ENCODE assay signal across 1 cellular context in the genomic region with DNA sequence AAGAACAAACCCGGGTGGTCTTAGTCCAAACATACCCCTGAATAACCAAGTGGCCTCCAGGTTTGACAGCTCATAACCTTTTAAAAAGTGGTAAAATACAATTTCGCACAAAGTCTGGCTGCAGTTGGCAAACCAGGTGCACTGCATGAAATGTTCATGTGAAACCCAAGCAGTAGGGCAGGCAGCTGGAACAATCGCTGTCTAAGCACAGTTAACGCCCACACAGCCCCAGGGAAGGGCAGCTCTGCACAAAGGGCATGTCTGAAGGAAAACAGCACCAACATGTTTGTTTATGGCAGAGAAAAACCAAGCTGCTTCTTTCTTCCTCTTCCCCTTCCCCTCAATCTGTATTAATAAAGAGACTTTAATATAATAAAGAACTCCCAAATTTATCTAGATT.
TF ChIP-seq lines count a peak whose summit lies in the region.

No MANE protein-coding gene starts in this region.

TF ChIP-seq in HepG2, 621 proteins besides CTCF, POLR2A, EP300 and RAD21 (continued from another document):
- TF ChIP-seq, protein P1, sequence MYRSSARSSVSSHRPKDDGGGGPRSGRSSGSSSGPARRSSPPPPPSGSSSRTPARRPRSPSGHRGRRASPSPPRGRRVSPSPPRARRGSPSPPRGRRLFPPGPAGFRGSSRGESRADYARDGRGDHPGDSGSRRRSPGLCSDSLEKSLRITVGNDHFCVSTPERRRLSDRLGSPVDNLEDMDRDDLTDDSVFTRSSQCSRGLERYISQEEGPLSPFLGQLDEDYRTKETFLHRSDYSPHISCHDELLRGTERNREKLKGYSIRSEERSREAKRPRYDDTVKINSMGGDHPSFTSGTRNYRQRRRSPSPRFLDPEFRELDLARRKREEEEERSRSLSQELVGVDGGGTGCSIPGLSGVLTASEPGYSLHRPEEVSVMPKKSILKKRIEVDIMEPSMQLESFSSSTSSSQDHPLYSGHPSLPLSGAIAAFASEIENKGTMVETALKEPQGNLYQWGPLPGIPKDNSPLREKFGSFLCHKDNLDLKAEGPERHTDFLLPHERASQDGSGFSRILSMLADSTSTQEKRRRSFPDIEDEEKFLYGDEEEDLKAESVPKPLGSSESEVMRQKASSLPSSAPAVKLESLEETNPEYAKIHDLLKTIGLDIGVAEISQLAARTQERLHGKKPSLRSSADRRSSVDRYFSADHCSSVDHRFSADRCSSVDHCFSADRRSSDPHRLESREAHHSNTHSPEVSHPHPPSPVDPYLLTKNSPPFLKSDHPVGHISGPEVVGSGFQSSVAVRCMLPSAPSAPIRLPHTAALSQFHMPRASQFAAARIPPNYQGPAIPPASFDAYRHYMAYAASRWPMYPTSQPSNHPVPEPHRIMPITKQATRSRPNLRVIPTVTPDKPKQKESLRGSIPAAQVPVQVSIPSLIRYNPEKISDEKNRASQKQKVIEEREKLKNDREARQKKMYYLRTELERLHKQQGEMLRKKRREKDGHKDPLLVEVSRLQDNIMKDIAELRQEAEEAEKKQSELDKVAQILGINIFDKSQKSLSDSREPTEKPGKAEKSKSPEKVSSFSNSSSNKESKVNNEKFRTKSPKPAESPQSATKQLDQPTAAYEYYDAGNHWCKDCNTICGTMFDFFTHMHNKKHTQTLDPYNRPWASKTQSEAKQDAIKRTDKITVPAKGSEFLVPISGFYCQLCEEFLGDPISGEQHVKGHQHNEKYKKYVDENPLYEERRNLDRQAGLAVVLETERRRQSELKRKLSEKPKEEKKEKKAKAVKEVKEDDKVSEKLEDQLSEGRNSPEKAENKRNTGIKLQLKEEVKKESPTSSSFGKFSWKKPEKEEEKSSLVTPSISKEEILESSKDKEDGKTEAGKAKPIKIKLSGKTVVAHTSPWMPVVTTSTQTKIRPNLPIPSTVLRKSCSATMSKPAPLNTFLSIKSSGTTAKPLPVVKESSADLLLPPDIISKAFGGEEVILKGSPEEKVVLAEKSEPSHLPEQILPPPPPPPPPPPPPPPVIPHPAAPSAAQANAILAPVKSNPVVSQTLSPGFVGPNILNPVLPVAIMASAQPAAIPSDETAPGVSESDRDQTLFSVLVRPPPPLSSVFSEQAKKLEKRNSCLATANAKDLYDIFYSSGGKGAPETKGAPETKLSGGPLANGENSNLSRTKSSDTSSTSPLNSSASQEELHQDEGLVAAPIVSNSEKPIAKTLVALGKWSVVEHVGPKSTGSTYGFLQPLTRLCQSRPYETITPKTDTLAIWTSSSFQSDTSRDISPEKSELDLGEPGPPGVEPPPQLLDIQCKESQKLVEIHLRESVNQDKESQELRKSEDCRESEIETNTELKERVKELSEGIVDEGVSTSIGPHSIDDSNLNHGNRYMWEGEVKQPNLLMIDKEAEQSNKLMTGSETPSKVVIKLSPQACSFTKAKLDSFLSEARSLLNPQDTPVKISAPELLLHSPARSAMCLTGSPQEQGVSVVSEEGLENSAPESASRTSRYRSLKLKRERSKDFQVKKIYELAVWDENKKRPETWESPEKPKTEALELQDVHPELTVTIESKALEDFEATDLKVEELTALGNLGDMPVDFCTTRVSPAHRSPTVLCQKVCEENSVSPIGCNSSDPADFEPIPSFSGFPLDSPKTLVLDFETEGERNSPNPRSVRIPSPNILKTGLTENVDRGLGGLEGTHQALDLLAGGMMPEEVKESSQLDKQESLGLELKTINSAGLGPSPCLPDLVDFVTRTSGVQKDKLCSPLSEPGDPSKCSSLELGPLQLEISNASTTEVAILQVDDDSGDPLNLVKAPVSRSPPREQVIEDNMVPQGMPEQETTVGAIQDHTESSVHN (CRISPR knock-in tag; IDR thresholded peaks at IDR 0.05), result no peak
- TF ChIP-seq, protein P2, sequence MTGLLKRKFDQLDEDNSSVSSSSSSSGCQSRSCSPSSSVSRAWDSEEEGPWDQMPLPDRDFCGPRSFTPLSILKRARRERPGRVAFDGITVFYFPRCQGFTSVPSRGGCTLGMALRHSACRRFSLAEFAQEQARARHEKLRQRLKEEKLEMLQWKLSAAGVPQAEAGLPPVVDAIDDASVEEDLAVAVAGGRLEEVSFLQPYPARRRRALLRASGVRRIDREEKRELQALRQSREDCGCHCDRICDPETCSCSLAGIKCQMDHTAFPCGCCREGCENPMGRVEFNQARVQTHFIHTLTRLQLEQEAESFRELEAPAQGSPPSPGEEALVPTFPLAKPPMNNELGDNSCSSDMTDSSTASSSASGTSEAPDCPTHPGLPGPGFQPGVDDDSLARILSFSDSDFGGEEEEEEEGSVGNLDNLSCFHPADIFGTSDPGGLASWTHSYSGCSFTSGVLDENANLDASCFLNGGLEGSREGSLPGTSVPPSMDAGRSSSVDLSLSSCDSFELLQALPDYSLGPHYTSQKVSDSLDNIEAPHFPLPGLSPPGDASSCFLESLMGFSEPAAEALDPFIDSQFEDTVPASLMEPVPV (CRISPR knock-in tag; IDR thresholded peaks at IDR 0.05), result no peak
- TF ChIP-seq SAP130 (CRISPR knock-in tag; IDR thresholded peaks at IDR 0.05; ENCODE audit: low read depth) (no peak), SNRNP70 (IDR thresholded peaks at IDR 0.05; ENCODE audit: low read depth, low read length) (no peak), CENPX (CRISPR knock-in tag; IDR thresholded peaks at IDR 0.05) (no peak), PITX1 (CRISPR knock-in tag; IDR thresholded peaks at IDR 0.05) (no peak), SOX6 (IDR thresholded peaks at IDR 0.05) (no peak), SOX6 (CRISPR knock-in tag; IDR thresholded peaks at IDR 0.05) (no peak)
- TF ChIP-seq, protein P3, sequence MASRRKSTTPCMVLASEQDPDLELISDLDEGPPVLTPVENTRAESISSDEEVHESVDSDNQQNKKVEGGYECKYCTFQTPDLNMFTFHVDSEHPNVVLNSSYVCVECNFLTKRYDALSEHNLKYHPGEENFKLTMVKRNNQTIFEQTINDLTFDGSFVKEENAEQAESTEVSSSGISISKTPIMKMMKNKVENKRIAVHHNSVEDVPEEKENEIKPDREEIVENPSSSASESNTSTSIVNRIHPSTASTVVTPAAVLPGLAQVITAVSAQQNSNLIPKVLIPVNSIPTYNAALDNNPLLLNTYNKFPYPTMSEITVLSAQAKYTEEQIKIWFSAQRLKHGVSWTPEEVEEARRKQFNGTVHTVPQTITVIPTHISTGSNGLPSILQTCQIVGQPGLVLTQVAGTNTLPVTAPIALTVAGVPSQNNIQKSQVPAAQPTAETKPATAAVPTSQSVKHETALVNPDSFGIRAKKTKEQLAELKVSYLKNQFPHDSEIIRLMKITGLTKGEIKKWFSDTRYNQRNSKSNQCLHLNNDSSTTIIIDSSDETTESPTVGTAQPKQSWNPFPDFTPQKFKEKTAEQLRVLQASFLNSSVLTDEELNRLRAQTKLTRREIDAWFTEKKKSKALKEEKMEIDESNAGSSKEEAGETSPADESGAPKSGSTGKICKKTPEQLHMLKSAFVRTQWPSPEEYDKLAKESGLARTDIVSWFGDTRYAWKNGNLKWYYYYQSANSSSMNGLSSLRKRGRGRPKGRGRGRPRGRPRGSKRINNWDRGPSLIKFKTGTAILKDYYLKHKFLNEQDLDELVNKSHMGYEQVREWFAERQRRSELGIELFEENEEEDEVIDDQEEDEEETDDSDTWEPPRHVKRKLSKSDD (CRISPR knock-in tag; IDR thresholded peaks at IDR 0.05; ENCODE audit: low read depth), result no peak
- TF ChIP-seq, protein P4, sequence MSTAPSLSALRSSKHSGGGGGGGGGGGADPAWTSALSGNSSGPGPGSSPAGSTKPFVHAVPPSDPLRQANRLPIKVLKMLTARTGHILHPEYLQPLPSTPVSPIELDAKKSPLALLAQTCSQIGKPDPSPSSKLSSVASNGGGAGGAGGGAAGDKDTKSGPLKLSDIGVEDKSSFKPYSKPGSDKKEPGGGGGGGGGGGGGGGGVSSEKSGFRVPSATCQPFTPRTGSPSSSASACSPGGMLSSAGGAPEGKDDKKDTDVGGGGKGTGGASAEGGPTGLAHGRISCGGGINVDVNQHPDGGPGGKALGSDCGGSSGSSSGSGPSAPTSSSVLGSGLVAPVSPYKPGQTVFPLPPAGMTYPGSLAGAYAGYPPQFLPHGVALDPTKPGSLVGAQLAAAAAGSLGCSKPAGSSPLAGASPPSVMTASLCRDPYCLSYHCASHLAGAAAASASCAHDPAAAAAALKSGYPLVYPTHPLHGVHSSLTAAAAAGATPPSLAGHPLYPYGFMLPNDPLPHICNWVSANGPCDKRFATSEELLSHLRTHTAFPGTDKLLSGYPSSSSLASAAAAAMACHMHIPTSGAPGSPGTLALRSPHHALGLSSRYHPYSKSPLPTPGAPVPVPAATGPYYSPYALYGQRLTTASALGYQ (CRISPR knock-in tag; IDR thresholded peaks at IDR 0.05), result no peak
